Comparison of ENCODE assay signal across 30 cellular contexts in the genomic region with DNA sequence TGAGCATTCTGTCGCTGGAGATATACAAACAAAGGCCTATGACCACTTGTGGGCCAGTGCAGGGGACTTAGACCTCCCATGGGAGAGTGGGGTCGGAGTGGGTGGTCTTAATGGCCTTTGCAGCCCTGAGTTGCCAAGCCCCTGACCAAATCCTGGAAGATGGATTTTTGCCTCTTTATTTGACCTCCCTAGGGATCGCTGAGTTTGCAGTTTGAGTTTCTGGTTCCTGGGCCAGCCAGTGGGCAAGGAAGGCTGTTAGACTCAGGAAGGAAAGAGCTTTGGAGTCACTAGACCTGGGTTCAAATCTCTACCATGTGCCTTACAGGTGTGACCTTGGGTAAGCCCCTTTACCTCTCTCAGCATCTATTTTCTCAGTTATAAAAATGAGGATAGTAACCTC.
"Had no signal": no experiment of that assay in that cellular context is flagged by ENCODE, and none has a peak within 500 bp of the region (broad histone marks: within the 10 kb centered on the region; RNA-seq: fewer than 3 reads in every experiment).

No MANE protein-coding gene starts in this region.

- H3K4me1 ChIP-seq: thyroid gland, transverse colon had no signal

- H3K4me3 ChIP-seq: left lung, lower lobe of right lung, ovary, right atrium auricular region, skin epidermis, stomach, testis, thyroid gland, transverse colon, upper lobe of left lung, vagina had no signal

- H3K9me3 ChIP-seq: left lung, lower lobe of right lung, neutrophil, ovary, right atrium auricular region, stomach, testis, thyroid gland, transverse colon, upper lobe of left lung, vagina had no signal

- ATAC-seq: left cardiac atrium; left lung; lower lobe of right lung; naive thymus-derived CD8-positive, alpha-beta T cell; sciatic nerve; stimulated activated naive B cell treated with anti-CD40 and anti-IgM and Interleukin-4, amounts not matched to agents 10 μg/mL and 1 μg/mL and 100 μg/mL, for 72 hours; stimulated activated naive CD8-positive, alpha-beta T cell treated with anti-CD3 and anti-CD28 coated beads, Interleukin-15, Interleukin-2, amounts not matched to agents 100 U/mL and 50 U/mL, for 24 hours had no signal

- H3K36me3 ChIP-seq: left lung, lower lobe of right lung, neutrophil, ovary, right atrium auricular region, stomach, thyroid gland, transverse colon, upper lobe of left lung, vagina had no signal

- FAIRE-seq: keratinocyte had no signal

- H3K27ac Mint-ChIP-seq: nephron; progenitor cell of endocrine pancreas; stimulated activated naive B cell treated with anti-CD40 and anti-IgM and Interleukin-4, amounts not matched to agents 10 μg/mL and 1 μg/mL and 100 μg/mL, for 72 hours had no signal

- H3K27me3 ChIP-seq: ovary, right atrium auricular region, testis, thyroid gland, vagina had no signal

- H3K9me3 Mint-ChIP-seq: naive thymus-derived CD8-positive, alpha-beta T cell; nephron; neural crest cell; stimulated activated naive B cell treated with anti-CD40 and anti-IgM and Interleukin-4, amounts not matched to agents 10 μg/mL and 1 μg/mL and 100 μg/mL, for 72 hours had no signal

- DNase-seq: hippocampal formation; kidney glomerular epithelial cell; left cardiac atrium; left lung; lower lobe of right lung; mammary epithelial cell; mesenchymal stem cell; naive thymus-derived CD8-positive, alpha-beta T cell; occipital lobe; ovary; stimulated activated CD4-positive, alpha-beta T cell treated with anti-CD3 and anti-CD28 coated beads, Interleukin-12 subunit alpha, Interleukin-12 subunit beta, amount 100 ng/mL, for 4 hours; stimulated activated CD4-positive, alpha-beta T cell treated with anti-CD3 and anti-CD28 coated beads, Interleukin-15, amount 100 ng/mL, for 24 hours; stimulated activated CD4-positive, alpha-beta T cell treated with anti-CD3 and anti-CD28 coated beads, Interleukin-2, amount 100 ng/mL, for 24 hours; stimulated activated CD4-positive, alpha-beta T cell treated with anti-CD3 and anti-CD28 coated beads, Interleukin-4, amount 100 ng/mL, for 1 hour; stimulated activated naive B cell treated with anti-CD40 and anti-IgM and Interleukin-4, amounts not matched to agents 10 μg/mL and 1 μg/mL and 100 μg/mL, for 72 hours; stimulated activated naive CD8-positive, alpha-beta T cell treated with anti-CD3 and anti-CD28 coated beads, Interleukin-15, Interleukin-2, amounts not matched to agents 100 U/mL and 50 U/mL, for 24 hours; stomach; thyroid gland; transverse colon; upper lobe of left lung had no signal

- H3K36me3 Mint-ChIP-seq: naive thymus-derived CD8-positive, alpha-beta T cell; stimulated activated naive B cell treated with anti-CD40 and anti-IgM and Interleukin-4, amounts not matched to agents 10 μg/mL and 1 μg/mL and 100 μg/mL, for 72 hours had no signal

- H3K4me3 Mint-ChIP-seq: naive thymus-derived CD8-positive, alpha-beta T cell; nephron; neural crest cell; stimulated activated naive B cell treated with anti-CD40 and anti-IgM and Interleukin-4, amounts not matched to agents 10 μg/mL and 1 μg/mL and 100 μg/mL, for 72 hours had no signal

- H3K27ac ChIP-seq: left lung, lower lobe of right lung, neutrophil, ovary, right atrium auricular region, skin epidermis, stomach, testis, thyroid gland, transverse colon, upper lobe of left lung, vagina had no signal
